9 cellular contexts compared by ENCODE assay signal in genomic region chr17:48153711-48154642, GRCh38. TPM values are rescaled to one million over a fixed set of nuclear protein-coding genes. Genes with fewer than 3 reads are reported as not detected.
DNase-seq lines count a peak whose midpoint lies in the region; ATAC-seq and TF ChIP-seq lines count a peak whose summit lies in the region.
"Had no signal": no experiment of that assay in that cellular context is flagged by ENCODE, and none has a peak within 500 bp of the region (broad histone marks: within the 10 kb centered on the region; RNA-seq: fewer than 3 reads in every experiment).

No MANE protein-coding gene starts in this region.

- no peaks in the 10 kb centered on the region for H3K4me1 Mint-ChIP-seq in activated naive CD4-positive, alpha-beta T cell treated with anti-CD3 and anti-CD28 coated beads, Interleukin-2, amount 50 U/mL, for 24 hours

- no peak overlapping the region for H3K4me3 Mint-ChIP-seq in activated naive CD4-positive, alpha-beta T cell treated with anti-CD3 and anti-CD28 coated beads, Interleukin-2, amount 50 U/mL, for 24 hours

- H3K9me3 Mint-ChIP-seq in activated naive CD4-positive, alpha-beta T cell treated with anti-CD3 and anti-CD28 coated beads, Interleukin-2, amount 50 U/mL, for 24 hours, result no peaks in the 10 kb centered on the region
- H3K9me3 Mint-ChIP-seq: activated naive CD4-positive, alpha-beta T cell treated with anti-CD3 and anti-CD28 coated beads, Interleukin-2, amount 50 U/mL, for 72 hours had no signal

- no peak for DNase-seq in activated naive CD4-positive, alpha-beta T cell (lab: John Stamatoyannopoulos, UW)
- DNase-seq in NCI-H2029 (lab: John Stamatoyannopoulos, UW) (peak; percentile 82), left colon (peak; percentile 64 to 79), T1000 (lab: John Stamatoyannopoulos, UW) (no peak)
- DNase-seq in activated T-cell treated with anti-CD3 and anti-CD28 coated beads, Interleukin-2, amount 50 U/mL, for 1 hour, result no peak

- peak; percentile 20; the same call in 1 of the 2 replicates for TF ChIP-seq CTCF in WI38 (IDR thresholded peaks at IDR 0.05; ENCODE audit: low read depth, low read length)

- intact Hi-C loops in left colon (cut with DNase I, micrococcal nuclease), result no loop called here

- H3K27ac Mint-ChIP-seq in activated naive CD4-positive, alpha-beta T cell treated with anti-CD3 and anti-CD28 coated beads, Interleukin-2, amount 50 U/mL, for 24 hours, result peak overlapping the region; percentile 35

- peak; percentile 99 for ATAC-seq in left colon
- no peak for ATAC-seq in GM19452 (IDR thresholded peaks at IDR 0.05; ENCODE audit: unreplicated experiment)

- H3K36me3 Mint-ChIP-seq in activated naive CD4-positive, alpha-beta T cell treated with anti-CD3 and anti-CD28 coated beads, Interleukin-2, amount 50 U/mL, for 24 hours, result peaks cover 3% of the 10 kb centered on the region

- H3K4me3 ChIP-seq in WI38 (ENCODE audit: low read depth, low read length), result no peak overlapping the region

- H3K27me3 Mint-ChIP-seq in activated naive CD4-positive, alpha-beta T cell treated with anti-CD3 and anti-CD28 coated beads, Interleukin-2, amount 50 U/mL, for 24 hours, result no peaks in the 10 kb centered on the region

RNA-seq across cellular contexts. Expression of gene SNX11, which starts 46.4 kb away (rescaled TPM):
- total RNA-seq in left colon, result 10 to 100 TPM; 19.2 to 20.7 TPM

RNA-seq across cellular contexts. Expression of gene CBX1, which starts 52.7 kb away (rescaled TPM):
- 10 to 100 TPM; 22.7 to 31.0 TPM for total RNA-seq in left colon

Comparison
In these comparisons a context has a peak if more than half of its experiments do, and no peak if none do; other contexts are left out.
1. DNase-seq: peak in NCI-H2029 (single experiment) and left colon (2 of 2); none in activated naive CD4-positive, alpha-beta T cell (0 of 4), T1000 (single experiment) and activated T-cell treated with anti-CD3 and anti-CD28 coated beads, Interleukin-2, amount 50 U/mL, for 1 hour (single experiment).